In genomic region chr14:100692859-100693558, GRCh38 we compare ENCODE assay signal across 10 cellular contexts. TPM values are rescaled to one million over a fixed set of nuclear protein-coding genes. Genes with fewer than 3 reads are reported as not detected.
DNase-seq lines count a peak whose midpoint lies in the region; ATAC-seq and TF ChIP-seq lines count a peak whose summit lies in the region.
"Had no signal": no experiment of that assay in that cellular context is flagged by ENCODE, and none has a peak within 500 bp of the region (broad histone marks: within the 10 kb centered on the region; RNA-seq: fewer than 3 reads in every experiment).

No MANE protein-coding gene starts in this region.

- H3K36me3 ChIP-seq in PC-3 (ENCODE audit: low read depth, low read length): no peaks in the 10 kb centered on the region
- H3K36me3 ChIP-seq in skeletal muscle satellite cell (ENCODE audit: insufficient read depth, low read length): no peaks in the 10 kb centered on the region
- H3K36me3 ChIP-seq in effector memory CD4-positive, alpha-beta T cell (ENCODE audit: control insufficient read depth, insufficient read depth, low read length): no peaks in the 10 kb centered on the region

- H3K9ac ChIP-seq in PC-3 (ENCODE audit: low read length) (peak overlapping the region; percentile 28), skeletal muscle satellite cell (ENCODE audit: low read depth, low read length) (peak overlapping the region; percentile 74)

- H3K4me3 ChIP-seq in HFF-Myc (replicated peaks; ENCODE audit: low read depth, low read length) (no peak overlapping the region; the same call in 1 of the 2 replicates), PC-3 (ENCODE audit: low read length) (peak overlapping the region; percentile 58), skeletal muscle satellite cell (ENCODE audit: low read length) (peak overlapping the region; percentile 54)
- H3K4me3 ChIP-seq in effector memory CD4-positive, alpha-beta T cell (ENCODE audit: insufficient read depth, low read depth, low read length, poor library complexity, severe bottlenecking): no peak overlapping the region

- no peaks in the 10 kb centered on the region for H3K9me3 ChIP-seq in PC-3 (ENCODE audit: low read length)
- H3K9me3 ChIP-seq in skeletal muscle satellite cell (replicated peaks; ENCODE audit: low read length): no peaks in the 10 kb centered on the region
- no peaks in the 10 kb centered on the region for H3K9me3 ChIP-seq in effector memory CD4-positive, alpha-beta T cell (ENCODE audit: control insufficient read depth, low read length)

- DNase-seq in HFF-Myc (ENCODE audit: extremely low read depth, low read depth) (peak; percentile 80), PC-3 (peak; percentile 98)
- DNase-seq in activated effector memory CD4-positive, alpha-beta T cell treated with anti-CD3 and anti-CD28 coated beads, Interleukin-2, amount 50 U/mL, for 16 hours: no peak
- no peak for DNase-seq in effector memory CD4-positive, alpha-beta T cell
- DNase-seq in activated naive CD8-positive, alpha-beta T cell treated with anti-CD3 and anti-CD28 coated beads for 36 hours: no peak
- DNase-seq: NCI-H446 had no signal

- peak overlapping the region; percentile 36; the same call in 1 of the 2 replicates for H2AFZ ChIP-seq in PC-3 (ENCODE audit: low read length)

- no peaks in the 10 kb centered on the region for H3K9me3 Mint-ChIP-seq in activated naive CD8-positive, alpha-beta T cell treated with anti-CD3 and anti-CD28 coated beads for 36 hours

- H3K27me3 ChIP-seq in PC-3 (ENCODE audit: low read length) (no peaks in the 10 kb centered on the region), skeletal muscle satellite cell (ENCODE audit: control insufficient read depth, insufficient read depth, low read length) (no peaks in the 10 kb centered on the region)
- H3K27me3 ChIP-seq in effector memory CD4-positive, alpha-beta T cell (replicated peaks; ENCODE audit: control insufficient read depth, insufficient read depth, low read length, poor library complexity, severe bottlenecking): no peaks in the 10 kb centered on the region

- H3K36me3 Mint-ChIP-seq in activated naive CD8-positive, alpha-beta T cell treated with anti-CD3 and anti-CD28 coated beads for 36 hours: no peaks in the 10 kb centered on the region

- CTCF ChIA-PET in PC-3 (lab: Charles Lee): interaction anchor here (1.4 kb wide), 1 partner anchor 253 kb away, joined by 3 read pairs; no protein-coding TSS in a partner anchor

- 0 out of 2 replicates have a peak, but pooled peaks cover 8% of the 10 kb centered on the region for H3K79me2 ChIP-seq in PC-3 (ENCODE audit: low read length)

- no peak overlapping the region for H3K4me3 Mint-ChIP-seq in activated naive CD8-positive, alpha-beta T cell treated with anti-CD3 and anti-CD28 coated beads for 36 hours

- ATAC-seq in PC-3 (peak; percentile 89), esophagus mucosa (peak; percentile 92), HG03439 (IDR thresholded peaks at IDR 0.05; ENCODE audit: unreplicated experiment) (no peak)

- BruUV-seq in PC-3 (replicated peaks; lab: Mats Ljungman, UMichigan): TSS peak; percentile 66

- TF ChIP-seq CTCF in HFF-Myc (IDR thresholded peaks at IDR 0.05; ENCODE audit: low read depth, low read length, missing control alignments) (no peak), PC-3 (conservative IDR thresholded peaks at IDR 0.05; ENCODE audit: low read depth, low read length) (no peak)

- no peaks in the 10 kb centered on the region for H3K9me2 ChIP-seq in PC-3 (replicated peaks; ENCODE audit: low read length)

- peaks cover 37% of the 10 kb centered on the region for H3K4me1 ChIP-seq in PC-3 (ENCODE audit: insufficient read depth, low read length)
- H3K4me1 ChIP-seq in skeletal muscle satellite cell (ENCODE audit: control insufficient read depth, insufficient read depth, low read length): peaks cover 51% of the 10 kb centered on the region
- no peaks in the 10 kb centered on the region for H3K4me1 ChIP-seq in effector memory CD4-positive, alpha-beta T cell (ENCODE audit: control insufficient read depth, insufficient read depth, low read length, poor library complexity, severe bottlenecking)

- H4K20me1 ChIP-seq in PC-3 (ENCODE audit: low read length): no peaks in the 10 kb centered on the region

- POLR2A ChIA-PET in PC-3 (lab: Charles Lee; ENCODE audit: unreplicated experiment): interaction anchor here (0.7 kb wide), 1 partner anchor 62 kb away, joined by 3 read pairs; no protein-coding TSS in a partner anchor

- H3K27ac Mint-ChIP-seq in activated naive CD8-positive, alpha-beta T cell treated with anti-CD3 and anti-CD28 coated beads for 36 hours: no peak overlapping the region

- H3K4me1 Mint-ChIP-seq in activated naive CD8-positive, alpha-beta T cell treated with anti-CD3 and anti-CD28 coated beads for 36 hours: no peaks in the 10 kb centered on the region

- intact Hi-C loops in PC-3 (cut with micrococcal nuclease): loop anchor here (1.0 to 2.0 kb wide), 2 partner anchors 54 to 62 kb away; no protein-coding TSS in a partner anchor

- peaks cover 5% of the 10 kb centered on the region for H3K27me3 Mint-ChIP-seq in activated naive CD8-positive, alpha-beta T cell treated with anti-CD3 and anti-CD28 coated beads for 36 hours

- H3K27ac ChIP-seq in PC-3 (ENCODE audit: low read length): peak overlapping the region; percentile 76
- H3K27ac ChIP-seq in effector memory CD4-positive, alpha-beta T cell (ENCODE audit: insufficient read depth, low read length, poor library complexity, severe bottlenecking): no peak overlapping the region

- H3F3A ChIP-seq in PC-3 (ENCODE audit: low read length, unreplicated experiment): peaks cover 12% of the 10 kb centered on the region

- H3K4me2 ChIP-seq in PC-3 (ENCODE audit: low read length) (peak overlapping the region; percentile 86), skeletal muscle satellite cell (ENCODE audit: low read length) (peak overlapping the region; percentile 75)

RNA-seq across cellular contexts. Expression of gene DLK1, which starts 33.7 kb away (rescaled TPM):
- not detected in 2 replicates for total RNA-seq in PC-3 (2014; rRNA removed)
- total RNA-seq in esophagus mucosa: 0.16 TPM
- not detected in 2 replicates for total RNA-seq in skeletal muscle satellite cell (2012; rRNA removed)
- not detected for total RNA-seq in activated naive CD8-positive, alpha-beta T cell treated with anti-CD3 and anti-CD28 coated beads for 36 hours
- total RNA-seq: subcutaneous adipose tissue had no signal

Comparison
In these comparisons a context has a peak if more than half of its experiments do, and no peak if none do; other contexts are left out.
1. DNase-seq: peak in HFF-Myc (single experiment) and PC-3 (single experiment); none in activated effector memory CD4-positive, alpha-beta T cell treated with anti-CD3 and anti-CD28 coated beads, Interleukin-2, amount 50 U/mL, for 16 hours (single experiment), effector memory CD4-positive, alpha-beta T cell (0 of 3) and activated naive CD8-positive, alpha-beta T cell treated with anti-CD3 and anti-CD28 coated beads for 36 hours (single experiment).
2. H3K4me3 ChIP-seq: peak in PC-3 (single experiment) and skeletal muscle satellite cell (single experiment); none in HFF-Myc (single experiment) and effector memory CD4-positive, alpha-beta T cell (single experiment).